Comparison of ENCODE assay signal across 16 cellular contexts in genomic region chr6:28167068-28167467, GRCh38. TPM values are rescaled to one million over a fixed set of nuclear protein-coding genes. Genes with fewer than 3 reads are reported as not detected.
DNase-seq lines count a peak whose midpoint lies in the region; ATAC-seq and TF ChIP-seq lines count a peak whose summit lies in the region.
"Had no signal": no experiment of that assay in that cellular context is flagged by ENCODE, and none has a peak within 500 bp of the region (broad histone marks: within the 10 kb centered on the region; RNA-seq: fewer than 3 reads in every experiment).

No MANE protein-coding gene starts in this region.

- no CpG with 5 or more reads among the region's 4 CpGs for WGBS in mesodermal cell (ENCODE audit: insufficient coverage in 2 of 2), 2 experiments

- peak; percentile 68 for DNase-seq in BJ (ENCODE audit: low read depth)
- peak; percentile 79 for DNase-seq in NCI-H226
- DNase-seq in choroid plexus epithelial cell (ENCODE audit: low read depth), result peak; percentile 36
- no peak for DNase-seq in stimulated activated naive CD4-positive, alpha-beta T cell treated with Interleukin-2 at 50 U/mL for 16 hours (lab: John Stamatoyannopoulos, UW)
- no peak for DNase-seq in NCI-H82 treated with DMSO at 0.1 percent for 48 hours (lab: John Stamatoyannopoulos, UW; ENCODE audit: unreplicated experiment)
- no peak for DNase-seq in activated CD4-positive, alpha-beta T cell treated with anti-CD3 and anti-CD28 coated beads for 4 hours
- DNase-seq: activated CD4-positive, alpha-beta T cell treated with anti-CD3 and anti-CD28 coated beads, Interleukin-2, amount 50 U/mL, for 1 hour; effector CD4-positive, alpha-beta T cell; NCI-H1930; Right ventricle myocardium superior; T-helper 9 cell; upper lobe of right lung had no signal

- no peak for TF ChIP-seq CTCF in BJ (IDR thresholded peaks at IDR 0.05; ENCODE audit: insufficient read depth, low read depth, low read length)
- no peak for TF ChIP-seq CTCF in choroid plexus epithelial cell (conservative IDR thresholded peaks at IDR 0.05; ENCODE audit: low read depth, low read length)

- CTCF ChIA-PET in BJ (lab: Yijun Ruan, JAX), result interaction anchor here (0.7 to 1.4 kb wide), 2 partner anchors 10 to 12 kb away, joined by 3 read pairs; no protein-coding TSS in a partner anchor

- H3K4me1 ChIP-seq in mesodermal cell (ENCODE audit: control insufficient read depth, insufficient read depth, low read length, poor library complexity, severe bottlenecking), result peaks cover 6% of the 10 kb centered on the region
- H3K4me1 ChIP-seq: BLaER1 treated with 17β-estradiol and CSF1 and Interleukin-3, amounts not matched to agents 10 nM and 100 nM had no signal

- peaks cover 3% of the 10 kb centered on the region for H3K9me3 ChIP-seq in mesodermal cell (ENCODE audit: control insufficient read depth, low read length)
- H3K9me3 ChIP-seq: right atrium auricular region, upper lobe of right lung had no signal

- POLR2A ChIA-PET in BJ (lab: Charles Lee), result no interaction called here

- H3K4me3 ChIP-seq in BJ (ENCODE audit: low read depth, low read length), result no peak overlapping the region
- H3K4me3 ChIP-seq in choroid plexus epithelial cell (ENCODE audit: low read depth, low read length), result no peak overlapping the region
- no peak overlapping the region for H3K4me3 ChIP-seq in mesodermal cell (ENCODE audit: extremely low read depth, insufficient read depth, low read length, poor library complexity, severe bottlenecking)
- H3K4me3 ChIP-seq: BLaER1 treated with 17β-estradiol and CSF1 and Interleukin-3, amounts not matched to agents 10 nM and 100 nM; right atrium auricular region; upper lobe of right lung had no signal

- no peaks in the 10 kb centered on the region for H3K36me3 ChIP-seq in BJ (ENCODE audit: control insufficient read depth, insufficient read depth, low read length)
- H3K36me3 ChIP-seq in mesodermal cell (ENCODE audit: control insufficient read depth, insufficient read depth, low read length), result no peaks in the 10 kb centered on the region
- H3K36me3 ChIP-seq: right atrium auricular region, upper lobe of right lung had no signal

- H3K27me3 ChIP-seq in BJ (ENCODE audit: control insufficient read depth, insufficient read depth, low read length), result no peaks in the 10 kb centered on the region
- H3K27me3 ChIP-seq: BLaER1 treated with 17β-estradiol and CSF1 and Interleukin-3, amounts not matched to agents 10 nM and 100 nM; right atrium auricular region; upper lobe of right lung had no signal

- H3K27ac ChIP-seq in mesodermal cell (ENCODE audit: low read depth, low read length, severe bottlenecking), result peak overlapping the region; percentile 64
- H3K27ac ChIP-seq: BLaER1 treated with 17β-estradiol and CSF1 and Interleukin-3, amounts not matched to agents 10 nM and 100 nM; right atrium auricular region; upper lobe of right lung had no signal

- ATAC-seq in HG03159 (IDR thresholded peaks at IDR 0.05; ENCODE audit: unreplicated experiment), result no peak
- ATAC-seq: upper lobe of right lung had no signal

RNA-seq across cellular contexts. Expression of gene ZKSCAN8, which starts 25.4 kb away (rescaled TPM):
- 5.5 and 8.3 TPM in 2 replicates for polyA plus RNA-seq in BJ (2011; rRNA removed)
- 13.7 and 19.1 TPM in 2 replicates for polyA minus RNA-seq in BJ (2011; rRNA and poly(A)+ RNA removed)
- polyA plus RNA-seq in mesodermal cell (2013, experiment 1 of 2), result 24.8 TPM
- 24.0 TPM for polyA plus RNA-seq in mesodermal cell (2013, experiment 2 of 2)

RNA-seq across cellular contexts. Expression of gene ZSCAN16, which starts 42.7 kb away (rescaled TPM):
- polyA plus RNA-seq in BJ (2011; rRNA removed), result 1.8 and 2.3 TPM in 2 replicates
- 0.57 and 1.1 TPM in 2 replicates for polyA minus RNA-seq in BJ (2011; rRNA and poly(A)+ RNA removed)
- 1.3 TPM for polyA plus RNA-seq in mesodermal cell (2013, experiment 1 of 2)
- 1.7 TPM for polyA plus RNA-seq in mesodermal cell (2013, experiment 2 of 2)

RNA-seq across cellular contexts. Expression of gene ZSCAN9, which starts 58.0 kb away (rescaled TPM):
- 9.9 and 11.7 TPM in 2 replicates for polyA plus RNA-seq in BJ (2011; rRNA removed)
- 6.5 and 6.7 TPM in 2 replicates for polyA minus RNA-seq in BJ (2011; rRNA and poly(A)+ RNA removed)
- polyA plus RNA-seq in mesodermal cell (2013, experiment 1 of 2), result 19.7 TPM
- 19.7 TPM for polyA plus RNA-seq in mesodermal cell (2013, experiment 2 of 2)

Comparison
In these comparisons a context has a peak if more than half of its experiments do, and no peak if none do; other contexts are left out.
1. DNase-seq: peak in BJ (single experiment), NCI-H226 (single experiment) and choroid plexus epithelial cell (single experiment); none in stimulated activated naive CD4-positive, alpha-beta T cell treated with Interleukin-2 at 50 U/mL for 16 hours (single experiment), NCI-H82 treated with DMSO at 0.1 percent for 48 hours (single experiment) and activated CD4-positive, alpha-beta T cell treated with anti-CD3 and anti-CD28 coated beads for 4 hours (0 of 2).